Comparison of ENCODE assay signal across 8 cellular contexts in the genomic region with DNA sequence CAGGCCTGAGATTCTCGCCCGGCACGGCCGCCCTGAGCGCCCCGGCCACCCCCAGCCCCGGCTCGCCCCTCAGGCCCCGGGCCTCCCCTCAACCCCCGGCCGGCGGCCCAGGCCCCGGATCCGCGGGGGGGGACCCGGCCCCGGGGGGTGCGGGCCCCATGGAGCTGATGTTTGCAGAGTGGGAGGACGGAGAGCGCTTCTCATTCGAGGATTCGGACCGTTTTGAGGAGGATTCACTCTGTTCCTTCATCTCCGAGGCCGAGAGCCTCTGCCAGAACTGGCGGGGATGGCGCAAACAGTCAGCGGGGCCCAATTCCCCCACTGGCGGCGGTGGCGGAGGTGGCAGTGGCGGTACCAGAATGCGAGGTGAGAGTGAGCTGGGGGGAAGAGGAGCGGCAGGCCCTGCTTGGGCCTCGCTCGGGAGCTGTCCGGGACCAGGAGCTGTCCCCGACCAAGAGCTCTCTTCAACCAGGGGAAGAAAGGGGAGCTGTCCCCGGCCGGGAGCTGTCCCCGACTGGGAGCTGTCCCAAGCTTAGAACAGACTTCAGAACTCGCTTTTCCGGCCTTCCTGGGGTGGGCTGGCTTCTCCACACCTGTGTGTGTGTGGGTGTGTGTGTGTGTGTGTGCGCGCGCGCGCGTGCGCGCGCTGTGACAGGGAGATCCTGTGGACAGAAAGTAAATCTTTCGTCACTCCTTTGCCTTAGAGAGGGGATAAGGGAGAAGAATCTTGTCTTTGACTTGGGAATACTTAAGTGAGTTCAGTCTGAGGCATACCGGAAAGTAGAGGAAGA. TPM values are rescaled to one million over a fixed set of nuclear protein-coding genes. Genes with fewer than 3 reads are reported as not detected.
DNase-seq lines count a peak whose midpoint lies in the region; ATAC-seq and TF ChIP-seq lines count a peak whose summit lies in the region.

No MANE protein-coding gene starts in this region.

- peak overlapping the region; percentile 91 for H3K4me3 Mint-ChIP-seq in activated CD4-positive, alpha-beta T cell treated with anti-CD3 and anti-CD28 coated beads, Interleukin-2, amount 10 ng/mL, durations not matched to agents 24 days and 14 days
- peak overlapping the region; percentile 95 to 96 for H3K4me3 Mint-ChIP-seq in effector memory CD8-positive, alpha-beta T cell

- peak overlapping the region; percentile 88 to 90 for H3K9ac ChIP-seq in mucosa of rectum (ENCODE audit: low read depth in 1 of 2, low read length in 2 of 2)

- peak; percentile 30 for DNase-seq in CD1c-positive myeloid dendritic cell (ENCODE audit: extremely low spot score)
- DNase-seq in HuH-7 (ENCODE audit: low spot score): peak; percentile 31
- DNase-seq in activated CD4-positive, alpha-beta T cell treated with anti-CD3 and anti-CD28 coated beads, Interleukin-2, amount 10 ng/mL, durations not matched to agents 24 days and 14 days: peak; percentile 85
- DNase-seq in effector memory CD8-positive, alpha-beta T cell: peak; percentile 45 to 56 (median 46)
- peak; percentile 55 for DNase-seq in transverse colon
- no peak for DNase-seq in foreskin melanocyte

- H3K4me1 ChIP-seq in mucosa of rectum (ENCODE audit: control insufficient read depth in 2 of 2, insufficient read depth in 2 of 2, low read length in 2 of 2) (peaks cover 24 to 33% of the 10 kb centered on the region in 2 donors), transverse colon (peaks cover 19 to 52% (median 40%) of the 10 kb centered on the region in 4 donors)

- ATAC-seq in GM19467 (IDR thresholded peaks at IDR 0.05; ENCODE audit: unreplicated experiment): peak; percentile 2
- peak; percentile 22 for ATAC-seq in effector memory CD8-positive, alpha-beta T cell (replicated peaks)

- peak overlapping the region; percentile 88 to 90 for H3K27ac ChIP-seq in mucosa of rectum (ENCODE audit: low read depth in 2 of 2, low read length in 2 of 2)
- H3K27ac ChIP-seq in transverse colon: peak overlapping the region; percentile 90 to 97 (median 94)

- no peak for TF ChIP-seq CTCF in transverse colon (IDR thresholded peaks at IDR 0.05)

- TF ChIP-seq POLR2A in transverse colon (IDR thresholded peaks at IDR 0.05): no peak

- peaks cover 34% of the 10 kb centered on the region for H3K4me1 Mint-ChIP-seq in activated CD4-positive, alpha-beta T cell treated with anti-CD3 and anti-CD28 coated beads, Interleukin-2, amount 10 ng/mL, durations not matched to agents 24 days and 14 days
- peaks cover 36 to 39% of the 10 kb centered on the region in 2 donors for H3K4me1 Mint-ChIP-seq in effector memory CD8-positive, alpha-beta T cell (ENCODE audit: low read depth in 2 of 2)

- H3K27ac Mint-ChIP-seq in activated CD4-positive, alpha-beta T cell treated with anti-CD3 and anti-CD28 coated beads, Interleukin-2, amount 10 ng/mL, durations not matched to agents 24 days and 14 days: peak overlapping the region; percentile 98
- peak overlapping the region; percentile 89 to 94 for H3K27ac Mint-ChIP-seq in effector memory CD8-positive, alpha-beta T cell

- H3K36me3 ChIP-seq in mucosa of rectum (ENCODE audit: control insufficient read depth in 2 of 2, insufficient read depth in 2 of 2, low read length in 2 of 2): peaks cover 19% of the 10 kb centered on the region in 2 donors
- H3K36me3 ChIP-seq in transverse colon: peaks cover 0 to 17% (median 8%) of the 10 kb centered on the region in 4 donors

- no peaks in the 10 kb centered on the region for H3K9me3 Mint-ChIP-seq in activated CD4-positive, alpha-beta T cell treated with anti-CD3 and anti-CD28 coated beads, Interleukin-2, amount 10 ng/mL, durations not matched to agents 24 days and 14 days
- H3K9me3 Mint-ChIP-seq in effector memory CD8-positive, alpha-beta T cell: no peaks in the 10 kb centered on the region

- H3K9me3 ChIP-seq in mucosa of rectum (ENCODE audit: control insufficient read depth in 2 of 2, low read length in 2 of 2) (no peaks in the 10 kb centered on the region), transverse colon (no peaks in the 10 kb centered on the region)

- 0 to 1% methylated on average over 1 to 43 of the region's 54 CpGs for WGBS in transverse colon (ENCODE audit: low coverage in 1 of 2), 2 donors

- peaks cover 23% of the 10 kb centered on the region for H3K36me3 Mint-ChIP-seq in activated CD4-positive, alpha-beta T cell treated with anti-CD3 and anti-CD28 coated beads, Interleukin-2, amount 10 ng/mL, durations not matched to agents 24 days and 14 days (ENCODE audit: low read depth)
- H3K36me3 Mint-ChIP-seq in effector memory CD8-positive, alpha-beta T cell (ENCODE audit: insufficient read depth): peaks cover 46% of the 10 kb centered on the region

- H3K27me3 ChIP-seq in mucosa of rectum (ENCODE audit: control insufficient read depth in 2 of 2, insufficient read depth in 2 of 2, low read length in 2 of 2): no peaks in the 10 kb centered on the region
- H3K27me3 ChIP-seq in transverse colon: no peaks in the 10 kb centered on the region

- H3K27me3 Mint-ChIP-seq in activated CD4-positive, alpha-beta T cell treated with anti-CD3 and anti-CD28 coated beads, Interleukin-2, amount 10 ng/mL, durations not matched to agents 24 days and 14 days: no peaks in the 10 kb centered on the region
- H3K27me3 Mint-ChIP-seq in effector memory CD8-positive, alpha-beta T cell: no peaks in the 10 kb centered on the region

- intact Hi-C loops in activated CD4-positive, alpha-beta T cell treated with anti-CD3 and anti-CD28 coated beads, Interleukin-2, amount 10 ng/mL, durations not matched to agents 24 days and 14 days (cut with micrococcal nuclease): loop anchor here (1.0 to 2.0 kb wide), 4 partner anchors 14 to 55 kb away; a partner anchor contains a TSS
- intact Hi-C loops in transverse colon (cut with DNase I; ENCODE audit: low total_unique reads): no loop called here

- TF ChIP-seq EP300 in transverse colon (IDR thresholded peaks at IDR 0.05; ENCODE audit: low read depth): no peak

- peak overlapping the region; percentile 80 to 98 for H3K4me3 ChIP-seq in mucosa of rectum (ENCODE audit: low read length in 2 of 2)
- H3K4me3 ChIP-seq in transverse colon: peak overlapping the region; percentile 76 to 95 (median 78)

- in situ Hi-C loops in transverse colon (cut with MboI; ENCODE audit: low pct_ligation_motif_present in 1 of 4, low pct_unique_long_range_greater_than_20kb in 1 of 4, low sequenced_read_pairs in 3 of 4): no loop called here

RNA-seq across cellular contexts. Expression of a gene that starts 0.5 kb away (rescaled TPM):
- 50.8 and 53.5 TPM in 2 replicates for total RNA-seq in activated CD4-positive, alpha-beta T cell treated with anti-CD3 and anti-CD28 coated beads, Interleukin-2, amount 10 ng/mL, durations not matched to agents 24 days and 14 days
- total RNA-seq in transverse colon: 100 to 1,000 TPM in 3 of 4 donors, 10 to 100 TPM in 1; 94.5 to 530 (median 188) TPM

RNA-seq across cellular contexts. Expression of a gene that starts 4.1 kb away (rescaled TPM):
- total RNA-seq in activated CD4-positive, alpha-beta T cell treated with anti-CD3 and anti-CD28 coated beads, Interleukin-2, amount 10 ng/mL, durations not matched to agents 24 days and 14 days: 34.9 and 37.8 TPM in 2 replicates
- total RNA-seq in transverse colon: 10 to 100 TPM in 3 of 4 donors, 1 to 10 TPM in 1; 2.6 to 37.4 (median 17.0) TPM

RNA-seq across cellular contexts. Expression of a gene that starts 25.5 kb away (rescaled TPM):
- 50.5 and 50.6 TPM in 2 replicates for total RNA-seq in activated CD4-positive, alpha-beta T cell treated with anti-CD3 and anti-CD28 coated beads, Interleukin-2, amount 10 ng/mL, durations not matched to agents 24 days and 14 days
- 10 to 100 TPM; 14.3 to 34.5 (median 22.1) TPM for total RNA-seq in transverse colon

RNA-seq across cellular contexts. Expression of a gene that starts 41.7 kb away (rescaled TPM):
- 106 TPM in 2 replicates for total RNA-seq in activated CD4-positive, alpha-beta T cell treated with anti-CD3 and anti-CD28 coated beads, Interleukin-2, amount 10 ng/mL, durations not matched to agents 24 days and 14 days
- total RNA-seq in transverse colon: 100 to 1,000 TPM in 2 of 4 donors, 10 to 100 TPM in 2; 46.7 to 104 (median 80.2) TPM
